Comparison of ENCODE assay signal across 14 cellular contexts in genomic region chr9:33860200-33860871, GRCh38. TPM values are rescaled to one million over a fixed set of nuclear protein-coding genes. Genes with fewer than 3 reads are reported as not detected.
DNase-seq lines count a peak whose midpoint lies in the region; ATAC-seq and TF ChIP-seq lines count a peak whose summit lies in the region.
"Had no signal": no experiment of that assay in that cellular context is flagged by ENCODE, and none has a peak within 500 bp of the region (broad histone marks: within the 10 kb centered on the region; RNA-seq: fewer than 3 reads in every experiment).

No MANE protein-coding gene starts in this region.

- intact Hi-C loops in tibial artery (cut with DNase I; ENCODE audit: low total_unique reads) (loop anchor here (10.0 kb wide), 1 partner anchor 84 kb away; no protein-coding TSS in a partner anchor), head of caudate nucleus (cut with DNase I) (no loop called here)

- H3K9me3 ChIP-seq in tibial artery, result no peaks in the 10 kb centered on the region
- H3K9me3 ChIP-seq: esophagus squamous epithelium had no signal

- peaks cover 0 to 43% (median 9%) of the 10 kb centered on the region in 4 donors for H3K4me1 ChIP-seq in tibial artery

- no peaks in the 10 kb centered on the region for H3K36me3 ChIP-seq in tibial artery

- H3K27me3 Mint-ChIP-seq in stimulated activated naive CD8-positive, alpha-beta T cell treated with anti-CD3 and anti-CD28 coated beads, Interleukin-15, Interleukin-2, amounts not matched to agents 100 ng/mL and 50 ng/mL, for 24 hours, result no peaks in the 10 kb centered on the region

- no peak overlapping the region for H3K4me3 Mint-ChIP-seq in stimulated activated naive CD8-positive, alpha-beta T cell treated with anti-CD3 and anti-CD28 coated beads, Interleukin-15, Interleukin-2, amounts not matched to agents 100 ng/mL and 50 ng/mL, for 24 hours

- H3K36me3 Mint-ChIP-seq in stimulated activated naive CD8-positive, alpha-beta T cell treated with anti-CD3 and anti-CD28 coated beads, Interleukin-15, Interleukin-2, amounts not matched to agents 100 ng/mL and 50 ng/mL, for 24 hours (ENCODE audit: low read depth), result peaks cover 11% of the 10 kb centered on the region

- no peaks in the 10 kb centered on the region for H3K9me3 Mint-ChIP-seq in stimulated activated naive CD8-positive, alpha-beta T cell treated with anti-CD3 and anti-CD28 coated beads, Interleukin-15, Interleukin-2, amounts not matched to agents 100 ng/mL and 50 ng/mL, for 24 hours

- H3K27ac ChIP-seq in VCaP (peak overlapping the region; percentile 22), tibial artery (no peak overlapping the region)
- H3K27ac ChIP-seq: esophagus squamous epithelium had no signal

- H3K27ac Mint-ChIP-seq in stimulated activated naive CD8-positive, alpha-beta T cell treated with anti-CD3 and anti-CD28 coated beads, Interleukin-15, Interleukin-2, amounts not matched to agents 100 ng/mL and 50 ng/mL, for 24 hours, result peak overlapping the region; percentile 17

- ATAC-seq in stimulated activated naive CD8-positive, alpha-beta T cell treated with anti-CD3 and anti-CD28 coated beads, Interleukin-15, Interleukin-2, amounts not matched to agents 100 U/mL and 50 U/mL, for 24 hours, result no peak

- TF ChIP-seq CTCF in VCaP (conservative IDR thresholded peaks at IDR 0.05) (peak; percentile 50; the same call in 1 of the 2 replicates), fibroblast of villous mesenchyme (IDR thresholded peaks at IDR 0.05; ENCODE audit: insufficient read depth, low read depth, low read length) (peak; percentile 13), tibial artery (IDR thresholded peaks at IDR 0.05) (peak in 1 of 2 experiments; percentile 14)

- no peak for DNase-seq in stimulated activated naive CD8-positive, alpha-beta T cell treated with anti-CD3 and anti-CD28 coated beads, Interleukin-15, Interleukin-2, amounts not matched to agents 100 U/mL and 50 U/mL, for 24 hours
- DNase-seq in fibroblast of villous mesenchyme (ENCODE audit: low read depth) (no peak), HuH-7.5 (ENCODE audit: low spot score) (no peak), tibial artery (no peak), head of caudate nucleus (no peak), ecto neural progenitor cell (ENCODE audit: low spot score) (no peak)
- DNase-seq: aorta, C1 segment of cervical spinal cord, esophagus squamous epithelium, kidney, NCI-H1436, nucleus accumbens had no signal

- no peaks in the 10 kb centered on the region for H3K27me3 ChIP-seq in tibial artery
- H3K27me3 ChIP-seq: esophagus squamous epithelium had no signal

- no peak overlapping the region for H3K4me3 ChIP-seq in fibroblast of villous mesenchyme (ENCODE audit: low read depth, low read length)
- H3K4me3 ChIP-seq in tibial artery, result no peak overlapping the region
- H3K4me3 ChIP-seq: esophagus squamous epithelium had no signal

- H3K4me1 Mint-ChIP-seq in stimulated activated naive CD8-positive, alpha-beta T cell treated with anti-CD3 and anti-CD28 coated beads, Interleukin-15, Interleukin-2, amounts not matched to agents 100 ng/mL and 50 ng/mL, for 24 hours (ENCODE audit: low read depth), result peaks cover 17% of the 10 kb centered on the region

RNA-seq across cellular contexts. Expression of gene UBE2R2, which starts 43.4 kb away (rescaled TPM):
- 20.3 and 20.6 TPM in 2 replicates for total RNA-seq in fibroblast of villous mesenchyme
